In the genomic region with DNA sequence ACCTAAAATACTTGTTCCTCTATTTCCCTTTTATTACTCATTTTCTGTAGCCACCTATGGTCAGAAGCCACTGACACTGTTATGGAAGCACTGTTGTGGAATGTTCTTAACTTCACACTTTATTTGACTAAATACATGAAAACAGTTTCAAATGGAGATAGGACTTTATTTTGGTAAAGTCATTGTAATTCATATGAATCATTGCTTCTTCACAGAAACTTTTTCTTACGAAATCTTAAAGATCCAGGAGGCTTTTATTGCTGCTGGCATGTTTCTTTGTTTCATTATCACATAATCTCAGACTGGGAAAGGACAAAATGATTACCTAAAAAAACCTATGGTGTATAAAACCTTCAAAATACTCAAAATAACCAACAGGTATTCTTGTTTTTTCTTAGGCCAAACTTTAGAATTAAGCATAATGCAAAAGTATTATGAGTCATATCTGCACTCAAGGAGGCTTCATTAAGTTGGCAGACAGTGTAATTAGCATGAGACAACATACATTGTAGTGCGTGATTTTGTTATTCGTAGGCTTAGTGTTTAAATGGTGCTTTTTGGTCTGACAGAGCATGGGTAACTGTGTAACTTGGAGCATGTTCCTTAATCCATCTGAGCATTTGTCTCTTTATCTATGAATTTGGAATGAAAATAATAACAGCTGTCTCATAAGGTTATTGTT, we compare ENCODE assay signal across 14 cellular contexts. TPM values are rescaled to one million over a fixed set of nuclear protein-coding genes. Genes with fewer than 3 reads are reported as not detected.
A peak's percentile ranks its signal among the peaks of the same experiment; 100 is the strongest.
DNase-seq lines count a peak whose midpoint lies in the region; ATAC-seq, FAIRE-seq and TF ChIP-seq lines count a peak whose summit lies in the region.
"Had no signal": no experiment of that assay in that cellular context is flagged by ENCODE, and none has a peak within 500 bp of the region (broad histone marks: within the 10 kb centered on the region; RNA-seq: fewer than 3 reads in every experiment).

No MANE protein-coding gene starts in this region.

- H4K91ac ChIP-seq in H1 (replicated peaks; ENCODE audit: insufficient read length, low read length) = no peak overlapping the region

- no peak overlapping the region for H2BK120ac ChIP-seq in H1 (replicated peaks; ENCODE audit: low read depth, low read length)

- no peak overlapping the region for H2BK5ac ChIP-seq in H1 (ENCODE audit: low read depth, low read length)

- peaks cover 46% of the 10 kb centered on the region for H3K4me1 ChIP-seq in HUES6 (ENCODE audit: control insufficient read depth, insufficient read depth, low read length)
- peaks cover 0 to 13% (median 1%) of the 10 kb centered on the region in 4 experiments; a peak in 1 of 7 replicates for H3K4me1 ChIP-seq in H1 (replicated peaks in 1 of 4; ENCODE audit: control insufficient read depth in 3 of 4, insufficient read depth in 4 of 4, low read length in 3 of 4)
- peaks cover 4 to 13% of the 10 kb centered on the region in 2 donors for H3K4me1 ChIP-seq in muscle layer of duodenum (ENCODE audit: control insufficient read depth in 1 of 2, insufficient read depth in 2 of 2, low read length in 2 of 2)

- 54% methylated on average over 3 of the region's 3 CpGs; no CpG with 5 or more reads in 1 of the 2 experiments for WGBS in H1 (ENCODE audit: extremely low coverage in 1 of 2, insufficient coverage in 1 of 2, insufficient read length in 1 of 2, insufficient replicate concordance in 2 of 2, low coverage in 1 of 2, low lambda C conversion rate in 2 of 2, missing lambda C conversion rate in 1 of 2), 2 experiments

- H2BK20ac ChIP-seq in H1 (ENCODE audit: low read length) = no peak overlapping the region

- H4K8ac ChIP-seq in H1 (ENCODE audit: extremely low read depth, insufficient read depth, low read length) = no peak overlapping the region

- CTCF ChIA-PET in AG04450 (lab: Charles Lee) = interaction anchor here (1.0 kb wide), 1 partner anchor 64 kb away, joined by 6 read pairs; no protein-coding TSS in a partner anchor
- CTCF ChIA-PET in H1 (lab: Charles Lee; ENCODE audit: partially characterized antibody) = no interaction called here

- H3K23ac ChIP-seq in H1 (ENCODE audit: insufficient read length) = no peak overlapping the region

- no peak overlapping the region for H3K4ac ChIP-seq in H1 (replicated peaks; ENCODE audit: insufficient read length, low read depth, low read length)

- H3K27ac ChIP-seq in AG04450 (ENCODE audit: low read depth, low read length) (peak overlapping the region; percentile 81), HUES6 (ENCODE audit: low read depth, low read length) (peak overlapping the region; percentile 89), H1 (ENCODE audit: low read depth, low read length) (no peak overlapping the region), muscle layer of duodenum (ENCODE audit: low read length) (peak overlapping the region; percentile 84)

- no peak overlapping the region for H3K14ac ChIP-seq in H1 (ENCODE audit: insufficient read length)

- H3K56ac ChIP-seq in H1 (replicated peaks; ENCODE audit: insufficient read length, low read depth, low read length) = no peak overlapping the region

- H3K36me3 ChIP-seq in HUES6 (ENCODE audit: control insufficient read depth, insufficient read depth, low read length) (no peaks in the 10 kb centered on the region), H1 (ENCODE audit: control insufficient read depth in 2 of 4, insufficient read depth in 4 of 4, low read length in 3 of 4) (no peaks in the 10 kb centered on the region), muscle layer of duodenum (ENCODE audit: control insufficient read depth in 1 of 2, insufficient read depth in 2 of 2, low read length in 2 of 2) (no peaks in the 10 kb centered on the region)
- H3K36me3 ChIP-seq: spleen had no signal

- H3K4me3 ChIP-seq in AG04450 (ENCODE audit: low read depth, low read length) (no peak overlapping the region), HUES6 (ENCODE audit: low read depth, low read length) (peak overlapping the region; percentile 10; the same call in 1 of the 2 replicates), H1 (ENCODE audit: extremely low read depth in 1 of 4, insufficient read depth in 2 of 4, low read depth in 3 of 4, low read length in 4 of 4) (peak overlapping the region in 1 of 4 experiments; percentile 12; a peak in 1 of 8 replicates), muscle layer of duodenum (ENCODE audit: low read depth in 1 of 2, low read length in 2 of 2) (no peak overlapping the region)
- H3K4me3 ChIP-seq: spleen had no signal

- no peak overlapping the region for H2BK12ac ChIP-seq in H1 (ENCODE audit: low read depth, low read length)

- H3K23me2 ChIP-seq in H1 (ENCODE audit: low read depth, low read length) = no peaks in the 10 kb centered on the region

- H3K9me3 ChIP-seq in AG04450 (ENCODE audit: control insufficient read depth, insufficient read depth, low read length) (no peaks in the 10 kb centered on the region), HUES6 (ENCODE audit: control insufficient read depth, insufficient read depth, low read depth, low read length) (no peaks in the 10 kb centered on the region), H1 (ENCODE audit: insufficient read depth in 2 of 2, low read depth in 1 of 2, low read length in 1 of 2) (no peaks in the 10 kb centered on the region), muscle layer of duodenum (ENCODE audit: control insufficient read depth in 1 of 2, low read length in 2 of 2) (no peaks in the 10 kb centered on the region)
- H3K9me3 ChIP-seq: spleen had no signal

- peak; percentile 84 for FAIRE-seq in H1 (lab: Jason Lieb, UNC)
- FAIRE-seq: endometrium, TTC549 had no signal

- TF ChIP-seq POLR2A in H1 (IDR thresholded peaks at IDR 0.05; ENCODE audit: control extremely low read depth in 1 of 2, low read depth in 2 of 2, low read length in 2 of 2) = no peak

- no peak for TF ChIP-seq EP300 in H1 (IDR thresholded peaks at IDR 0.05; ENCODE audit: borderline replicate concordance in 1 of 2, low read depth in 2 of 2, low read length in 2 of 2)

- H3K9ac ChIP-seq in HUES6 (ENCODE audit: low read length) (peak overlapping the region; percentile 57), H1 (replicated peaks in 1 of 4; ENCODE audit: extremely low read depth in 1 of 4, low read depth in 3 of 4, low read length in 3 of 4) (no peak overlapping the region)

- H2AK5ac ChIP-seq in H1 (ENCODE audit: low read depth, low read length) = no peak overlapping the region

- TF ChIP-seq RAD21 in H1 (IDR thresholded peaks at IDR 0.05 in 1 of 2, conservative IDR thresholded peaks at IDR 0.05 in 1 of 2; ENCODE audit: low read depth in 2 of 2, low read length in 2 of 2) = no peak

- POLR2A ChIA-PET in AG04450 (lab: Yijun Ruan, JAX) (no interaction called here), H1 (lab: Charles Lee; ENCODE audit: partially characterized antibody) (interaction anchor here (1.0 kb wide), 1 partner anchor 22 kb away, joined by 3 read pairs; no protein-coding TSS in a partner anchor)

- H2BK15ac ChIP-seq in H1 (ENCODE audit: low read length) = no peak overlapping the region

- H4K20me1 ChIP-seq in H1 (replicated peaks in 1 of 2; ENCODE audit: control insufficient read depth in 1 of 2, insufficient read depth in 2 of 2, low read length in 2 of 2) = no peaks in the 10 kb centered on the region

- H3K79me2 ChIP-seq in H1 (ENCODE audit: control insufficient read depth in 1 of 2, insufficient read depth in 2 of 2, low read length in 2 of 2) = peaks cover 0 to 9% of the 10 kb centered on the region in 2 experiments; a peak in 2 of 4 replicates

- no peaks in the 10 kb centered on the region for H3K79me1 ChIP-seq in H1 (ENCODE audit: low read depth, low read length)

- no peak overlapping the region for H4K5ac ChIP-seq in H1 (ENCODE audit: insufficient read length, low read depth, low read length)

- ATAC-seq in GM21390 (IDR thresholded peaks at IDR 0.05; ENCODE audit: unreplicated experiment) = no peak

- H3K4me2 ChIP-seq in H1 (ENCODE audit: insufficient read depth in 1 of 2, low read depth in 2 of 2, low read length in 2 of 2) = peak overlapping the region in 1 of 2 experiments; percentile 3; a peak in 2 of 4 replicates

- H3K18ac ChIP-seq in H1 (ENCODE audit: extremely low read depth, low read length) = no peak overlapping the region

- no peak for TF ChIP-seq CTCF in AG04450 (IDR thresholded peaks at IDR 0.05; ENCODE audit: low read depth, low read length)
- TF ChIP-seq CTCF in H1 (IDR thresholded peaks at IDR 0.05; ENCODE audit: control extremely low read depth in 1 of 3, insufficient read depth in 1 of 3, low read depth in 1 of 3, low read length in 3 of 3) = no peak

- H3K27me3 ChIP-seq in AG04450 (ENCODE audit: control insufficient read depth, insufficient read depth, low read length) (no peaks in the 10 kb centered on the region), HUES6 (ENCODE audit: control insufficient read depth, insufficient read depth, low read length) (no peaks in the 10 kb centered on the region), H1 (replicated peaks in 1 of 4; ENCODE audit: control insufficient read depth in 3 of 4, extremely low read depth in 1 of 4, insufficient read depth in 3 of 4, low read length in 3 of 4) (no peaks in the 10 kb centered on the region), muscle layer of duodenum (ENCODE audit: low read depth, low read length) (no peaks in the 10 kb centered on the region)
- H3K27me3 ChIP-seq: spleen had no signal

- H2AFZ ChIP-seq in H1 (ENCODE audit: low read length) = no peak overlapping the region

- DNase-seq in AG04450 (ENCODE audit: low read depth, low spot score) = no peak
- DNase-seq in H1 (ENCODE audit: low read depth in 1 of 2, low spot score in 2 of 2) = no peak
- DNase-seq in stimulated activated CD8-positive, alpha-beta memory T cell treated with anti-CD3 and anti-CD28 coated beads, Interleukin-4, amount 100 ng/mL, for 48 hours = no peak
- no peak for DNase-seq in SKM-1 (lab: John Stamatoyannopoulos, UW; ENCODE audit: unreplicated experiment)
- no peak for DNase-seq in NCI-H2081 (lab: John Stamatoyannopoulos, UW)
- DNase-seq: activated CD8-positive, alpha-beta memory T cell treated with anti-CD3 and anti-CD28 coated beads, Interleukin-2, amount 50 U/mL, for 48 hours; amniotic stem cell; MM.1S; spleen had no signal

RNA-seq across cellular contexts. Expression of a gene that starts 58.0 kb away (rescaled TPM):
- polyA plus RNA-seq in AG04450 (2011; rRNA removed) (186 and 276 TPM in 2 replicates), H1 (2011; rRNA removed) (17.7 and 36.3 TPM in 2 replicates)
- polyA minus RNA-seq in AG04450 (2011; rRNA and poly(A)+ RNA removed) = 29.8 and 50.2 TPM in 2 replicates
- total RNA-seq in H1 (2021; fragmentation: NEBNext Ultra II Directional; extraction: Animal tissue kit (Norgen Biotek cat#: 25700)) = 48.0 and 49.6 TPM in 2 replicates
- 33.4 TPM for polyA plus RNA-seq in H1 (2011; cell fraction: cytosol; rRNA removed)
- polyA plus RNA-seq in H1 (2011; cell fraction: nucleus; rRNA removed) = 9.3 TPM
- 30.3 to 46.5 TPM (median 31.6 TPM) in 4 replicates for polyA plus RNA-seq in H1 (2012, experiment 1 of 2)
- polyA plus RNA-seq in H1 (2012, experiment 2 of 2) = 7.3 TPM
- 44.1 TPM for polyA plus RNA-seq in H1 (2013, experiment 1 of 2)
- polyA plus RNA-seq in H1 (2013, experiment 2 of 2) = 43.1 TPM
- 14.4 and 25.2 TPM in 2 replicates for polyA minus RNA-seq in H1 (2011; rRNA and poly(A)+ RNA removed)
- polyA minus RNA-seq in H1 (2011; cell fraction: cytosol; rRNA and poly(A)+ RNA removed) = 11.3 TPM
- polyA minus RNA-seq in H1 (2011; cell fraction: nucleus; rRNA and poly(A)+ RNA removed) = 28.5 TPM

RNA-seq across cellular contexts. Expression of a gene that starts 58.1 kb away (rescaled TPM):
- polyA plus RNA-seq in AG04450 (2011; rRNA removed) (3.6 and 3.7 TPM in 2 replicates), H1 (2011; rRNA removed) (3.3 and 6.0 TPM in 2 replicates)
- 1.0 TPM in 1 of 2 replicates, not detected in the other for polyA minus RNA-seq in AG04450 (2011; rRNA and poly(A)+ RNA removed)
- 20.4 and 23.9 TPM in 2 replicates for total RNA-seq in H1 (2021; fragmentation: NEBNext Ultra II Directional; extraction: Animal tissue kit (Norgen Biotek cat#: 25700))
- 19.3 TPM for polyA plus RNA-seq in H1 (2011; cell fraction: cytosol; rRNA removed)
- polyA plus RNA-seq in H1 (2011; cell fraction: nucleus; rRNA removed) = 2.0 TPM
- 32.7 to 49.0 TPM (median 36.8 TPM) in 4 replicates for polyA plus RNA-seq in H1 (2012, experiment 1 of 2)
- polyA plus RNA-seq in H1 (2012, experiment 2 of 2) = 4.0 TPM
- 94.1 TPM for polyA plus RNA-seq in H1 (2013, experiment 1 of 2)
- polyA plus RNA-seq in H1 (2013, experiment 2 of 2) = 99.6 TPM
- 3.9 and 4.7 TPM in 2 replicates for polyA minus RNA-seq in H1 (2011; rRNA and poly(A)+ RNA removed)
- 3.1 TPM for polyA minus RNA-seq in H1 (2011; cell fraction: cytosol; rRNA and poly(A)+ RNA removed)
- polyA minus RNA-seq in H1 (2011; cell fraction: nucleus; rRNA and poly(A)+ RNA removed) = 4.5 TPM
